Comparison of ENCODE assay signal across 9 cellular contexts in the genomic region with DNA sequence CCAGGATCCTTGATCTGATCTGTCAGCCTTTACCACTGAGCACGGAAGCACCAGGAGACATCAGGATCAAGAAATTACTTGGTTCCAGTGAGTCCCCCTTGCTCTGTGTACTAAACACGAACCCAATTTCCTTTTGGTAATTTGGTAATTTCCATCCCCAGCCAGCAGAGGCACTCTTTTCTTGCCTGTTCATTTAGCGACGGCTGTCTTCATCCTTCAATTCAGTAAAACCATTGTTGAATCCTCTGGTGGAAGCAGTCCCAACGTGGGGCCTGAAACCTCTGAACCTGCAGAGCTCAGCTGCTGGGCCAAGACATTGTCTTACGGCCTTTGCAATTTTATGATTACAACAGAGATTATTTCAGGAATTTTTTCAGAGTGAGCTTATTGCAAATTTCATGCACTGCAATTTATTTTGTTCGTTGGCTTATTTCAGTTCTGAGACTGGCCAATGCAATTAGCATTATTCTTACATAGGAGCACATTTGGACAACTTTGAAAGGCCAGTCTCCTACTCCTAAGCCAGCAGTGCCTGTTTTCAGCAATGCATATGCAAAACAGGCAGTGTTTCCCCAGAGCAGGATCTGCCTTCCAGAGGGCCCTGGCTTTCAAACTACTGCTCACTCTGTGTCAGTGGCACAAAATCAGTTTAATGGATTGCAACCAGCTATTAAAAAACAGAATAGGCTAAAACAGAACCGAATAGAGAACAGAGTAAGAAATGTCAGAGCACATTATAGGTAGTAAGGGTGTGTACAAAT.
DNase-seq lines count a peak whose midpoint lies in the region; ATAC-seq and TF ChIP-seq lines count a peak whose summit lies in the region.
"Had no signal": no experiment of that assay in that cellular context is flagged by ENCODE, and none has a peak within 500 bp of the region (broad histone marks: within the 10 kb centered on the region; RNA-seq: fewer than 3 reads in every experiment).

No MANE protein-coding gene starts in this region.

- TF ChIP-seq CTCF in endothelial cell (IDR thresholded peaks at IDR 0.05; ENCODE audit: unreplicated experiment) (peak; percentile 29), parathyroid adenoma (IDR thresholded peaks at IDR 0.05) (peak; percentile 45)

- H3K36me3 ChIP-seq in parathyroid adenoma (ENCODE audit: control insufficient read depth, insufficient read depth, low read length) = no peaks in the 10 kb centered on the region
- H3K36me3 ChIP-seq: esophagus muscularis mucosa had no signal

- no peak overlapping the region for H3K4me3 Mint-ChIP-seq in endothelial cell (ENCODE audit: unreplicated experiment)

- H3K4me2 ChIP-seq in parathyroid adenoma (ENCODE audit: low read length) = no peak overlapping the region

- H3K27ac ChIP-seq in parathyroid adenoma = no peak overlapping the region
- H3K27ac ChIP-seq: esophagus muscularis mucosa had no signal

- H3K79me2 ChIP-seq in parathyroid adenoma = no peaks in the 10 kb centered on the region

- DNase-seq in H4 (ENCODE audit: low spot score) (peak; percentile 13), NCI-H82 treated with DMSO at 0.1 percent for 48 hours (lab: John Stamatoyannopoulos, UW; ENCODE audit: unreplicated experiment) (peak; percentile 0), endothelial cell (ENCODE audit: low spot score) (no peak)
- no peak for DNase-seq in stimulated activated CD4-positive, alpha-beta T cell treated with anti-CD3 and anti-CD28 coated beads, Interleukin-15, amount 100 ng/mL, for 24 hours
- DNase-seq: NCI-H2107 had no signal

- no peak overlapping the region for H3K27ac Mint-ChIP-seq in endothelial cell (ENCODE audit: unreplicated experiment)

- H3K9ac ChIP-seq in parathyroid adenoma = no peak overlapping the region

- no peak overlapping the region for H2AFZ ChIP-seq in parathyroid adenoma

- H3K9me3 Mint-ChIP-seq in endothelial cell (ENCODE audit: unreplicated experiment) = peaks cover 57% of the 10 kb centered on the region

- H3K4me1 Mint-ChIP-seq in endothelial cell (ENCODE audit: unreplicated experiment) = no peaks in the 10 kb centered on the region

- H3K9me3 ChIP-seq in parathyroid adenoma (ENCODE audit: control insufficient read depth, low read length) = no peaks in the 10 kb centered on the region
- H3K9me3 ChIP-seq: esophagus muscularis mucosa had no signal

- H3K4me3 ChIP-seq in parathyroid adenoma (ENCODE audit: low read depth, low read length) = no peak overlapping the region
- H3K4me3 ChIP-seq: esophagus muscularis mucosa had no signal

- H3K36me3 Mint-ChIP-seq in endothelial cell (ENCODE audit: low read depth, unreplicated experiment) = peaks cover 6% of the 10 kb centered on the region

- H3K27me3 ChIP-seq in parathyroid adenoma (ENCODE audit: control insufficient read depth, insufficient read depth, low read length) = no peaks in the 10 kb centered on the region
- H3K27me3 ChIP-seq: esophagus muscularis mucosa had no signal

- no peak for ATAC-seq in HG03460 (IDR thresholded peaks at IDR 0.05; ENCODE audit: unreplicated experiment)
- ATAC-seq in GM21717 (IDR thresholded peaks at IDR 0.05; ENCODE audit: unreplicated experiment) = no peak

- no peaks in the 10 kb centered on the region for H3K27me3 Mint-ChIP-seq in endothelial cell (ENCODE audit: unreplicated experiment)

- H3K4me1 ChIP-seq in parathyroid adenoma = no peaks in the 10 kb centered on the region

Comparison
In these comparisons a context has a peak if more than half of its experiments do, and no peak if none do; other contexts are left out.
1. DNase-seq: peak in H4 (single experiment) and NCI-H82 treated with DMSO at 0.1 percent for 48 hours (single experiment); none in endothelial cell (single experiment) and stimulated activated CD4-positive, alpha-beta T cell treated with anti-CD3 and anti-CD28 coated beads, Interleukin-15, amount 100 ng/mL, for 24 hours (single experiment).